In the genomic region with DNA sequence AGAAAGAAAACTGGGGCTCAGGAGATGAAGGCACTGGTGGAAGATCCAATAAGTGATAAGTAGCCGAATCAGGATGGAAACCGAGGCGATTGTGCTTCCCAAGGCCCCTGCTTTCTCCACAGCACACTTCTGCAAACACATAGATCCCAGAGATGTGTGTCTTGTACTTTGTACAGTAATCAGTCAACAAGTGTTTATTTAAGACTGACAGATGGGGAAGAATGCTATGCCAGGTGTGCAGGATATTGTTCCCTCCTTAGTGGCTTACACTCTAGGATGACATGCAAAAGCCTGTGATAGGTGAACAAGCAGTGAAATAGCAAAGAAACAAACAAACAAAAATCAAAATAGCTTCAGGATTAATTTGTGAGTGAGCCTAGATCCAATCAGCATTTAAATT, we compare ENCODE assay signal across 24 cellular contexts.
A peak's percentile ranks its signal among the peaks of the same experiment; 100 is the strongest.
DNase-seq lines count a peak whose midpoint lies in the region; ATAC-seq and FAIRE-seq lines count a peak whose summit lies in the region.
"Had no signal": no experiment of that assay in that cellular context is flagged by ENCODE, and none has a peak within 500 bp of the region (broad histone marks: within the 10 kb centered on the region; RNA-seq: fewer than 3 reads in every experiment).

No MANE protein-coding gene starts in this region.

- FAIRE-seq in GM19239 (lab: Jason Lieb, UNC): no peak
- FAIRE-seq: A549, GM18507, HTR-8/SVneo had no signal

- intact Hi-C loops in left colon (cut with DNase I, micrococcal nuclease): no loop called here

- DNase-seq in COLO668 (lab: John Stamatoyannopoulos, UW; ENCODE audit: unreplicated experiment): peak; percentile 35
- peak; percentile 93 for DNase-seq in DMS53 (lab: John Stamatoyannopoulos, UW)
- peak; percentile 70 for DNase-seq in NCI-H510A treated with DMSO at 0.1 percent for 48 hours (lab: John Stamatoyannopoulos, UW)
- no peak for DNase-seq in left colon
- DNase-seq in mesenteric fat pad (ENCODE audit: low spot score): no peak
- DNase-seq in GM19239 (ENCODE audit: insufficient read length, low spot score): no peak
- DNase-seq in RPMI8226: no peak
- DNase-seq: AML-193; CD4-positive, alpha-beta T cell; DMS 273 treated with DMSO at 0.1 percent for 48 hours; H7; MM.1S; NCI-H1694; NCI-H2029 treated with DMSO at 0.1 percent for 48 hours; NCI-H2171 treated with DMSO at 0.1 percent for 48 hours; NCI-H345; NCI-H526; NK-92 treated with Interleukin-12 subunit alpha and Interleukin-12 subunit beta, amount 100 ng/mL, for 24 hours; PC-9; Right ventricle myocardium superior; T-cell had no signal

- peak; percentile 98 for ATAC-seq in left colon
- ATAC-seq: A549, T-cell had no signal

Comparison
In these comparisons a context has a peak if more than half of its experiments do, and no peak if none do; other contexts are left out.
1. DNase-seq: peak in COLO668 (single experiment), DMS53 (single experiment) and NCI-H510A treated with DMSO at 0.1 percent for 48 hours (single experiment); none in left colon (0 of 2), mesenteric fat pad (single experiment), GM19239 (single experiment) and RPMI8226 (single experiment).